Comparison of ENCODE assay signal across 15 cellular contexts in genomic region chr1:15749399-15750291, GRCh38. TPM values are rescaled to one million over a fixed set of nuclear protein-coding genes. Genes with fewer than 3 reads are reported as not detected.
A peak's percentile ranks its signal among the peaks of the same experiment; 100 is the strongest.
DNase-seq lines count a peak whose midpoint lies in the region; ATAC-seq and TF ChIP-seq lines count a peak whose summit lies in the region.
"Had no signal": no experiment of that assay in that cellular context is flagged by ENCODE, and none has a peak within 500 bp of the region (broad histone marks: within the 10 kb centered on the region; RNA-seq: fewer than 3 reads in every experiment).

No MANE protein-coding gene starts in this region.

- CTCF ChIA-PET in T-cell (lab: Charles Lee) = no interaction called here

- H3K4me3 Mint-ChIP-seq in chondrocyte (ENCODE audit: unreplicated experiment) (peak overlapping the region; percentile 61), T-cell (no peak overlapping the region)
- H3K4me3 Mint-ChIP-seq: CD8-positive, alpha-beta memory T cell; endodermal cell had no signal

- H3K4me1 Mint-ChIP-seq in chondrocyte (ENCODE audit: low read depth) = peaks cover 56% of the 10 kb centered on the region
- no peaks in the 10 kb centered on the region for H3K4me1 Mint-ChIP-seq in T-cell
- H3K4me1 Mint-ChIP-seq: CD8-positive, alpha-beta memory T cell; endodermal cell had no signal

- H3K27ac Mint-ChIP-seq in chondrocyte (ENCODE audit: unreplicated experiment) (peak overlapping the region; percentile 83), T-cell (no peak overlapping the region)
- H3K27ac Mint-ChIP-seq: CD8-positive, alpha-beta memory T cell; endodermal cell had no signal

- H3K4me1 ChIP-seq in left lung (peaks cover 0 to 9% of the 10 kb centered on the region in 2 donors), tibial artery (peaks cover 0 to 94% (median 53%) of the 10 kb centered on the region in 4 donors)

- H3K4me3 ChIP-seq in left lung (no peak overlapping the region), tibial artery (peak overlapping the region; percentile 45)

- TF ChIP-seq CTCF in chondrocyte (IDR thresholded peaks at IDR 0.05) (no peak), left lung (IDR thresholded peaks at IDR 0.05) (no peak), tibial artery (IDR thresholded peaks at IDR 0.05) (peak in 1 of 2 experiments; percentile 20)

- peak; percentile 76 for DNase-seq in M059J (ENCODE audit: low read depth)
- peak; percentile 90 for DNase-seq in chondrocyte (ENCODE audit: low spot score)
- DNase-seq in left lung = no peak
- DNase-seq in tibial artery = peak; percentile 83 to 96
- DNase-seq in T-cell = no peak
- DNase-seq in RPMI8226 = no peak
- DNase-seq: activated CD4-positive, alpha-beta T cell treated with anti-CD3 and anti-CD28 coated beads for 4 hours; activated T-cell treated with anti-CD3 and anti-CD28 coated beads, Interleukin-2, amount 50 U/mL, for 48 hours; CD8-positive, alpha-beta memory T cell; endodermal cell; hippocampal formation; Karpas-422; midbrain; NCI-H2081 treated with DMSO at 0.1 percent for 48 hours had no signal

- peak overlapping the region; percentile 2 to 44 for H3K27ac ChIP-seq in left lung
- H3K27ac ChIP-seq in tibial artery = peak overlapping the region; percentile 85 to 97

- H3K27me3 Mint-ChIP-seq in chondrocyte (ENCODE audit: low read depth) (no peaks in the 10 kb centered on the region), T-cell (peaks cover 5 to 13% of the 10 kb centered on the region in 2 donors)

- no peaks in the 10 kb centered on the region for H3K36me3 ChIP-seq in left lung
- H3K36me3 ChIP-seq in tibial artery = no peaks in the 10 kb centered on the region

- POLR2A ChIA-PET in T-cell (lab: Charles Lee) = no interaction called here

- H3K36me3 Mint-ChIP-seq in chondrocyte (ENCODE audit: low read depth) (no peaks in the 10 kb centered on the region), T-cell (no peaks in the 10 kb centered on the region)
- H3K36me3 Mint-ChIP-seq: CD8-positive, alpha-beta memory T cell had no signal

- ATAC-seq in left lung (peak; percentile 26), GM21528 (IDR thresholded peaks at IDR 0.05; ENCODE audit: low FRiP score, unreplicated experiment) (no peak), T-cell (replicated peaks in 1 of 4) (no peak)

- H3K27me3 ChIP-seq in left lung (no peaks in the 10 kb centered on the region), tibial artery (no peaks in the 10 kb centered on the region)

- intact Hi-C loops in left lung (cut with DNase I) (no loop called here), tibial artery (cut with DNase I; ENCODE audit: low total_unique reads) (no loop called here)

- no peaks in the 10 kb centered on the region for H3K9me3 Mint-ChIP-seq in chondrocyte (ENCODE audit: low read depth)
- H3K9me3 Mint-ChIP-seq in T-cell = no peaks in the 10 kb centered on the region
- H3K9me3 Mint-ChIP-seq: CD8-positive, alpha-beta memory T cell; endodermal cell had no signal

- H3K9me3 ChIP-seq in left lung = no peaks in the 10 kb centered on the region
- no peaks in the 10 kb centered on the region for H3K9me3 ChIP-seq in tibial artery

RNA-seq across cellular contexts. Expression of gene TMEM82, which starts 7.3 kb away (rescaled TPM):
- not detected in 2 replicates for total RNA-seq in M059J (2014; rRNA removed; shearing (Covaris generic))
- not detected in 3 replicates for total RNA-seq in chondrocyte
- not detected for total RNA-seq in left lung
- total RNA-seq in T-cell = not detected
- total RNA-seq: CD8-positive, alpha-beta memory T cell had no signal

RNA-seq across cellular contexts. Expression of gene FBLIM1, which starts 8.9 kb away (rescaled TPM):
- total RNA-seq in M059J (2014; rRNA removed; shearing (Covaris generic)) = 117 and 156 TPM in 2 replicates
- 191 to 492 TPM (median 490 TPM) in 3 replicates for total RNA-seq in chondrocyte
- total RNA-seq in left lung = 10 to 100 TPM; 52.3 to 57.1 TPM
- under 1 TPM in 3 of 5 donors, not detected in 2; 0.36 to 0.54 (median 0.50) TPM for total RNA-seq in T-cell
- total RNA-seq: CD8-positive, alpha-beta memory T cell had no signal

RNA-seq across cellular contexts. Expression of gene SLC25A34, which starts 13.6 kb away (rescaled TPM):
- total RNA-seq in M059J (2014; rRNA removed; shearing (Covaris generic)) = 0.27 and 0.44 TPM in 2 replicates
- 0.90 to 1.9 TPM (median 1.3 TPM) in 3 replicates for total RNA-seq in chondrocyte
- 1 to 10 TPM; 1.4 to 2.6 TPM for total RNA-seq in left lung
- total RNA-seq in T-cell = 1 to 10 TPM; 1.8 to 4.1 (median 2.6) TPM

RNA-seq across cellular contexts. Expression of gene UQCRHL, which starts 57.8 kb away (rescaled TPM):
- 1.4 TPM in 2 replicates for total RNA-seq in M059J (2014; rRNA removed; shearing (Covaris generic))
- 1.3 to 1.5 TPM (median 1.3 TPM) in 3 replicates for total RNA-seq in chondrocyte
- total RNA-seq in left lung = 1 to 10 TPM; 1.2 TPM
- total RNA-seq in T-cell = 1 to 10 TPM in 3 of 5 donors, under 1 TPM in 2; 0.68 to 1.3 (median 1.1) TPM

Comparison
In these comparisons a context has a peak if more than half of its experiments do, and no peak if none do; other contexts are left out.
1. DNase-seq: peak in M059J (single experiment), chondrocyte (single experiment) and tibial artery (2 of 2); none in left lung (0 of 2), T-cell (0 of 34) and RPMI8226 (single experiment).
2. H3K4me3 ChIP-seq: peak in tibial artery (2 of 2); none in left lung (0 of 2).
3. RNA of gene FBLIM1, which starts 8.9 kb away (total RNA-seq): 191 to 492 TPM in chondrocyte, 117 to 156 TPM in M059J and 52.3 to 57.1 TPM in left lung; 0.36 to 0.54 TPM in T-cell; every median in the first group is over 10 times any median in the second.